In genomic region chr2:11127791-11128190, GRCh38 we compare ENCODE assay signal across 17 cellular contexts. TPM values are rescaled to one million over a fixed set of nuclear protein-coding genes. Genes with fewer than 3 reads are reported as not detected.
DNase-seq lines count a peak whose midpoint lies in the region; ATAC-seq lines count a peak whose summit lies in the region.
"Had no signal": no experiment of that assay in that cellular context is flagged by ENCODE, and none has a peak within 500 bp of the region (broad histone marks: within the 10 kb centered on the region; RNA-seq: fewer than 3 reads in every experiment).

No MANE protein-coding gene starts in this region.

- H3K9me3 Mint-ChIP-seq in T-cell: no peaks in the 10 kb centered on the region
- H3K9me3 Mint-ChIP-seq in stimulated activated memory B cell treated with anti-CD40 and anti-IgM and Interleukin-4, amounts not matched to agents 10 μg/mL and 1 μg/mL and 100 μg/mL, for 72 hours: no peaks in the 10 kb centered on the region
- H3K9me3 Mint-ChIP-seq in stimulated activated effector memory CD8-positive, alpha-beta T cell treated with anti-CD3 and anti-CD28 coated beads, Interleukin-12 subunit alpha, Interleukin-12 subunit beta, amount 100 ng/mL, for 72 hours: no peaks in the 10 kb centered on the region

- no peak overlapping the region for H3K4me3 Mint-ChIP-seq in T-cell
- H3K4me3 Mint-ChIP-seq in stimulated activated memory B cell treated with anti-CD40 and anti-IgM and Interleukin-4, amounts not matched to agents 10 μg/mL and 1 μg/mL and 100 μg/mL, for 72 hours: no peak overlapping the region
- no peak overlapping the region for H3K4me3 Mint-ChIP-seq in stimulated activated effector memory CD8-positive, alpha-beta T cell treated with anti-CD3 and anti-CD28 coated beads, Interleukin-12 subunit alpha, Interleukin-12 subunit beta, amount 100 ng/mL, for 72 hours

- POLR2A ChIA-PET in T-cell (lab: Charles Lee): no interaction called here

- H3K27me3 Mint-ChIP-seq in T-cell: no peaks in the 10 kb centered on the region
- peaks cover 4% of the 10 kb centered on the region for H3K27me3 Mint-ChIP-seq in stimulated activated memory B cell treated with anti-CD40 and anti-IgM and Interleukin-4, amounts not matched to agents 10 μg/mL and 1 μg/mL and 100 μg/mL, for 72 hours

- ATAC-seq in T-cell (replicated peaks in 1 of 4): no peak
- no peak for ATAC-seq in stimulated activated memory B cell treated with anti-CD40 and anti-IgM and Interleukin-4, amounts not matched to agents 10 μg/mL and 1 μg/mL and 100 μg/mL, for 72 hours
- no peak for ATAC-seq in HG03571 (IDR thresholded peaks at IDR 0.05; ENCODE audit: unreplicated experiment)
- no peak for ATAC-seq in stimulated activated effector memory CD8-positive, alpha-beta T cell treated with anti-CD3 and anti-CD28 coated beads, Interleukin-12 subunit alpha, Interleukin-12 subunit beta, amount 100 ng/mL, for 72 hours
- no peak for ATAC-seq in HG02571 (IDR thresholded peaks at IDR 0.05; ENCODE audit: unreplicated experiment)
- ATAC-seq: Right ventricle myocardium inferior had no signal

- CTCF ChIA-PET in T-cell (lab: Charles Lee): interaction anchor here in 1 of 2 donors (0.7 kb wide), 1 partner anchor 662 kb away, joined by 3 read pairs; no protein-coding TSS in a partner anchor

- H3K27ac Mint-ChIP-seq in T-cell: peak overlapping the region; percentile 75 to 77
- H3K27ac Mint-ChIP-seq in stimulated activated memory B cell treated with anti-CD40 and anti-IgM and Interleukin-4, amounts not matched to agents 10 μg/mL and 1 μg/mL and 100 μg/mL, for 72 hours: peak overlapping the region; percentile 30
- H3K27ac Mint-ChIP-seq in stimulated activated effector memory CD8-positive, alpha-beta T cell treated with anti-CD3 and anti-CD28 coated beads, Interleukin-12 subunit alpha, Interleukin-12 subunit beta, amount 100 ng/mL, for 72 hours: no peak overlapping the region

- no peaks in the 10 kb centered on the region for H3K36me3 Mint-ChIP-seq in T-cell
- H3K36me3 Mint-ChIP-seq in stimulated activated memory B cell treated with anti-CD40 and anti-IgM and Interleukin-4, amounts not matched to agents 10 μg/mL and 1 μg/mL and 100 μg/mL, for 72 hours: no peaks in the 10 kb centered on the region
- peaks cover 2% of the 10 kb centered on the region for H3K36me3 Mint-ChIP-seq in stimulated activated effector memory CD8-positive, alpha-beta T cell treated with anti-CD3 and anti-CD28 coated beads, Interleukin-12 subunit alpha, Interleukin-12 subunit beta, amount 100 ng/mL, for 72 hours

- peaks cover 23 to 45% (median 31%) of the 10 kb centered on the region in 3 donors for H3K4me1 Mint-ChIP-seq in T-cell
- H3K4me1 Mint-ChIP-seq in stimulated activated memory B cell treated with anti-CD40 and anti-IgM and Interleukin-4, amounts not matched to agents 10 μg/mL and 1 μg/mL and 100 μg/mL, for 72 hours: peaks cover 35% of the 10 kb centered on the region
- H3K4me1 Mint-ChIP-seq in stimulated activated effector memory CD8-positive, alpha-beta T cell treated with anti-CD3 and anti-CD28 coated beads, Interleukin-12 subunit alpha, Interleukin-12 subunit beta, amount 100 ng/mL, for 72 hours: peaks cover 29% of the 10 kb centered on the region

- DNase-seq in NCI-H1092 treated with DMSO at 0.1 percent for 48 hours (lab: John Stamatoyannopoulos, UW) (peak; percentile 21), NCI-H1092 (lab: John Stamatoyannopoulos, UW) (no peak), NCI-H2107 treated with DMSO at 0.1 percent for 48 hours (lab: John Stamatoyannopoulos, UW; ENCODE audit: unreplicated experiment) (peak; percentile 92), T-cell (no peak)
- no peak for DNase-seq in stimulated activated effector memory CD8-positive, alpha-beta T cell treated with anti-CD3 and anti-CD28 coated beads, Interleukin-12 subunit alpha, Interleukin-12 subunit beta, amount 100 ng/mL, for 72 hours (ENCODE audit: low spot score in 2 of 2)
- DNase-seq: 8988T, DND-41, GDM1, HCEC 1CT, KBM-7, NCI-H1048, NCI-H1694, NCI-H526 had no signal

RNA-seq across cellular contexts. Expression of gene SLC66A3, which starts 27.5 kb away (rescaled TPM):
- 10 to 100 TPM; 10.7 to 32.0 (median 21.2) TPM for total RNA-seq in T-cell

Comparison
In these comparisons a context has a peak if more than half of its experiments do, and no peak if none do; other contexts are left out.
1. DNase-seq: peak in NCI-H1092 treated with DMSO at 0.1 percent for 48 hours (single experiment) and NCI-H2107 treated with DMSO at 0.1 percent for 48 hours (single experiment); none in NCI-H1092 (single experiment), T-cell (0 of 34) and stimulated activated effector memory CD8-positive, alpha-beta T cell treated with anti-CD3 and anti-CD28 coated beads, Interleukin-12 subunit alpha, Interleukin-12 subunit beta, amount 100 ng/mL, for 72 hours (0 of 2).